Comparison of ENCODE assay signal across 8 cellular contexts in genomic region chr10:57657164-57657765, GRCh38.
A peak's percentile ranks its signal among the peaks of the same experiment; 100 is the strongest.
DNase-seq lines count a peak whose midpoint lies in the region; TF ChIP-seq lines count a peak whose summit lies in the region.

No MANE protein-coding gene starts in this region.

- 16% methylated on average over 5 of the region's 5 CpGs for WGBS in esophagus muscularis mucosa

- CTCF ChIA-PET in AG04449 (lab: Yijun Ruan, JAX) (interaction anchor here (0.6 to 4.9 kb wide), 21 partner anchors 8 to 1022 kb away, joined by 3 to 18 read pairs (median 4); no protein-coding TSS in a partner anchor), GM10248 (lab: Yijun Ruan, JAX) (interaction anchor here (0.6 to 5.9 kb wide), 26 partner anchors 9 to 1979 kb away, joined by 3 to 49 read pairs (median 4); no protein-coding TSS in a partner anchor)

- H3K9ac ChIP-seq in Karpas-422 (ENCODE audit: low read length) = no peak overlapping the region

- peaks cover 4% of the 10 kb centered on the region for H3K27me3 Mint-ChIP-seq in nephron (ENCODE audit: low read depth)

- H3K79me2 ChIP-seq in Karpas-422 (ENCODE audit: low read length) = no peaks in the 10 kb centered on the region

- H3K27ac Mint-ChIP-seq in nephron = no peak overlapping the region

- no peak for TF ChIP-seq EP300 in esophagus muscularis mucosa (IDR thresholded peaks at IDR 0.05)

- no peak for TF ChIP-seq POLR2A in esophagus muscularis mucosa (IDR thresholded peaks at IDR 0.05; ENCODE audit: low read depth)

- H4K20me1 ChIP-seq in Karpas-422 (ENCODE audit: insufficient read depth, low read depth, low read length) = no peaks in the 10 kb centered on the region

- no peaks in the 10 kb centered on the region for H3K27me3 ChIP-seq in Karpas-422 (ENCODE audit: low read length)
- no peaks in the 10 kb centered on the region for H3K27me3 ChIP-seq in esophagus muscularis mucosa

- H3K9me3 ChIP-seq in Karpas-422 (ENCODE audit: low read length) (no peaks in the 10 kb centered on the region), esophagus muscularis mucosa (no peaks in the 10 kb centered on the region)

- no peaks in the 10 kb centered on the region for H3K4me1 ChIP-seq in Karpas-422 (ENCODE audit: low read length)
- no peaks in the 10 kb centered on the region for H3K4me1 ChIP-seq in esophagus muscularis mucosa

- H3K4me3 ChIP-seq in AG04449 (ENCODE audit: low read depth, low read length) = no peak overlapping the region
- H3K4me3 ChIP-seq in Karpas-422 (ENCODE audit: low read length) = no peak overlapping the region
- H3K4me3 ChIP-seq in esophagus muscularis mucosa = no peak overlapping the region

- no peaks in the 10 kb centered on the region for H3K36me3 Mint-ChIP-seq in nephron (ENCODE audit: low read depth)

- intact Hi-C loops in esophagus muscularis mucosa (cut with DNase I) = no loop called here

- H3K36me3 ChIP-seq in Karpas-422 (ENCODE audit: insufficient read depth, low read length) (no peaks in the 10 kb centered on the region), esophagus muscularis mucosa (no peaks in the 10 kb centered on the region)

- no peaks in the 10 kb centered on the region for H3K4me1 Mint-ChIP-seq in nephron

- no peak overlapping the region for H3K4me3 Mint-ChIP-seq in nephron

- no peaks in the 10 kb centered on the region for H3K9me3 Mint-ChIP-seq in nephron

- DNase-seq in AG04449 (ENCODE audit: low read depth, low spot score) (no peak), GM10248 (ENCODE audit: extremely low spot score) (peak; percentile 40), HCEC 1CT (peak; percentile 48), Karpas-422 (peak; percentile 83), SKM-1 (lab: John Stamatoyannopoulos, UW; ENCODE audit: unreplicated experiment) (peak; percentile 25), esophagus muscularis mucosa (ENCODE audit: extremely low spot score) (no peak)
- DNase-seq in effector CD4-positive, alpha-beta T cell = no peak

- POLR2A ChIA-PET in AG04449 (lab: Yijun Ruan, JAX) (no interaction called here), GM10248 (lab: Yijun Ruan, JAX) (no interaction called here)

- TF ChIP-seq CTCF in AG04449 (IDR thresholded peaks at IDR 0.05; ENCODE audit: insufficient read depth, low read length, missing control alignments) (peak; percentile 69), GM10248 (IDR thresholded peaks at IDR 0.05; ENCODE audit: control extremely low read depth, extremely low read depth, low read depth, missing control alignments) (peak; percentile 80), esophagus muscularis mucosa (IDR thresholded peaks at IDR 0.05) (peak; percentile 25 to 57 (median 41)), nephron (IDR thresholded peaks at IDR 0.05; ENCODE audit: unreplicated experiment in 3 of 3) (peak; percentile 85 to 94 (median 87))

- H2AFZ ChIP-seq in Karpas-422 (ENCODE audit: low read length) = no peak overlapping the region

- no peak overlapping the region for H3K27ac ChIP-seq in Karpas-422 (ENCODE audit: low read length)
- H3K27ac ChIP-seq in esophagus muscularis mucosa (replicated peaks in 1 of 4) = no peak overlapping the region

- H3K9me2 ChIP-seq in Karpas-422 (replicated peaks; ENCODE audit: insufficient read depth, low read length) = no peaks in the 10 kb centered on the region

- no peak overlapping the region for H3K4me2 ChIP-seq in Karpas-422 (ENCODE audit: low read depth, low read length, poor library complexity, severe bottlenecking)

Comparison
In these comparisons a context has a peak if more than half of its experiments do, and no peak if none do; other contexts are left out.
1. DNase-seq: peak in GM10248 (single experiment), HCEC 1CT (single experiment), Karpas-422 (single experiment) and SKM-1 (single experiment); none in AG04449 (single experiment), esophagus muscularis mucosa (single experiment) and effector CD4-positive, alpha-beta T cell (single experiment).
2. Peak in every context shown above with its lines, with median percentiles within 50 percentile points of each other: CTCF ChIP-seq.